In genomic region chr22:46726066-46726985, GRCh38 we compare ENCODE assay signal across 12 cellular contexts. TPM values are rescaled to one million over a fixed set of nuclear protein-coding genes. Genes with fewer than 3 reads are reported as not detected.
A peak's percentile ranks its signal among the peaks of the same experiment; 100 is the strongest.
DNase-seq lines count a peak whose midpoint lies in the region; ATAC-seq and TF ChIP-seq lines count a peak whose summit lies in the region.
"Had no signal": no experiment of that assay in that cellular context is flagged by ENCODE, and none has a peak within 500 bp of the region (broad histone marks: within the 10 kb centered on the region; RNA-seq: fewer than 3 reads in every experiment).

No MANE protein-coding gene starts in this region.

- intact Hi-C loops in Panc1 (cut with micrococcal nuclease; ENCODE audit: unreplicated experiment): no loop called here
- intact Hi-C loops in left ventricle myocardium inferior (cut with micrococcal nuclease): no loop called here
- intact Hi-C loops in vagina (cut with DNase I): no loop called here
- intact Hi-C loops in gastrocnemius medialis (cut with DNase I; ENCODE audit: low total_unique reads): no loop called here

- no TSS peak for BruUV-seq in Panc1 (replicated peaks; lab: Mats Ljungman, UMichigan)

- peak overlapping the region; percentile 70 for H3K27ac Mint-ChIP-seq in activated naive CD8-positive, alpha-beta T cell
- no peak overlapping the region for H3K27ac Mint-ChIP-seq in activated naive CD8-positive, alpha-beta T cell treated with anti-CD3 and anti-CD28 coated beads for 36 hours

- peaks cover 30% of the 10 kb centered on the region for H3K4me1 Mint-ChIP-seq in activated naive CD8-positive, alpha-beta T cell (ENCODE audit: low read depth)
- peaks cover 34% of the 10 kb centered on the region for H3K4me1 Mint-ChIP-seq in activated naive CD8-positive, alpha-beta T cell treated with anti-CD3 and anti-CD28 coated beads for 36 hours

- H3K36me3 ChIP-seq in Panc1 (ENCODE audit: control insufficient read depth, insufficient read depth, low read length): no peaks in the 10 kb centered on the region
- H3K36me3 ChIP-seq in left ventricle myocardium inferior: peaks cover 12% of the 10 kb centered on the region
- no peaks in the 10 kb centered on the region for H3K36me3 ChIP-seq in vagina
- no peaks in the 10 kb centered on the region for H3K36me3 ChIP-seq in gastrocnemius medialis

- no peaks in the 10 kb centered on the region for H3K4me1 ChIP-seq in Panc1 (ENCODE audit: control insufficient read depth, insufficient read depth, low read length)
- H3K4me1 ChIP-seq in left ventricle myocardium inferior: peaks cover 90% of the 10 kb centered on the region
- H3K4me1 ChIP-seq in vagina: peaks cover 66% of the 10 kb centered on the region
- peaks cover 34 to 47% of the 10 kb centered on the region in 2 donors for H3K4me1 ChIP-seq in gastrocnemius medialis

- no peak overlapping the region for H3K4me3 Mint-ChIP-seq in activated naive CD8-positive, alpha-beta T cell
- H3K4me3 Mint-ChIP-seq in activated naive CD8-positive, alpha-beta T cell treated with anti-CD3 and anti-CD28 coated beads for 36 hours: no peak overlapping the region
- H3K4me3 Mint-ChIP-seq: dendritic cell treated with granulocyte-macrophage colony-stimulating factor and Interleukin-4, amounts not matched to agents 40 ng/mL and 50 ng/mL, for 4 days had no signal

- TF ChIP-seq POLR2A in vagina (IDR thresholded peaks at IDR 0.05) (no peak), gastrocnemius medialis (IDR thresholded peaks at IDR 0.05) (no peak)

- ATAC-seq in Panc1 (peak; percentile 50; the same call in 1 of the 2 replicates), GM21526 (IDR thresholded peaks at IDR 0.05; ENCODE audit: low FRiP score, unreplicated experiment) (no peak), gastrocnemius medialis (no peak)

- H3K36me3 Mint-ChIP-seq in activated naive CD8-positive, alpha-beta T cell: peaks cover 2% of the 10 kb centered on the region
- peaks cover 9% of the 10 kb centered on the region for H3K36me3 Mint-ChIP-seq in activated naive CD8-positive, alpha-beta T cell treated with anti-CD3 and anti-CD28 coated beads for 36 hours

- H3K9me3 ChIP-seq in Panc1 (ENCODE audit: control insufficient read depth, insufficient read depth, low read depth, low read length) (no peaks in the 10 kb centered on the region), left ventricle myocardium inferior (replicated peaks) (no peaks in the 10 kb centered on the region), vagina (no peaks in the 10 kb centered on the region), gastrocnemius medialis (no peaks in the 10 kb centered on the region)

- CTCF ChIA-PET in Panc1 (lab: Charles Lee): no interaction called here

- H3K27ac ChIP-seq in Panc1 (ENCODE audit: low read length) (no peak overlapping the region), left ventricle myocardium inferior (replicated peaks) (peak overlapping the region; percentile 73), vagina (peak overlapping the region; percentile 17), gastrocnemius medialis (peak overlapping the region in 1 of 4 donors; percentile 28)

- H3K27me3 Mint-ChIP-seq in activated naive CD8-positive, alpha-beta T cell: no peaks in the 10 kb centered on the region
- no peaks in the 10 kb centered on the region for H3K27me3 Mint-ChIP-seq in activated naive CD8-positive, alpha-beta T cell treated with anti-CD3 and anti-CD28 coated beads for 36 hours
- H3K27me3 Mint-ChIP-seq: dendritic cell treated with granulocyte-macrophage colony-stimulating factor and Interleukin-4, amounts not matched to agents 40 ng/mL and 50 ng/mL, for 4 days had no signal

- no peaks in the 10 kb centered on the region for H3K9me3 Mint-ChIP-seq in activated naive CD8-positive, alpha-beta T cell (ENCODE audit: low read depth)
- no peaks in the 10 kb centered on the region for H3K9me3 Mint-ChIP-seq in activated naive CD8-positive, alpha-beta T cell treated with anti-CD3 and anti-CD28 coated beads for 36 hours
- H3K9me3 Mint-ChIP-seq: dendritic cell treated with granulocyte-macrophage colony-stimulating factor and Interleukin-4, amounts not matched to agents 40 ng/mL and 50 ng/mL, for 4 days had no signal

- POLR2A ChIA-PET in Panc1 (lab: Charles Lee): no interaction called here

- TF ChIP-seq CTCF in Panc1 (IDR thresholded peaks at IDR 0.05) (no peak), left ventricle myocardium inferior (IDR thresholded peaks at IDR 0.05; ENCODE audit: borderline replicate concordance) (no peak), vagina (IDR thresholded peaks at IDR 0.05) (no peak), gastrocnemius medialis (IDR thresholded peaks at IDR 0.05 in 4 of 5, conservative IDR thresholded peaks at IDR 0.05 in 1 of 5) (no peak)

- DNase-seq in activated naive CD8-positive, alpha-beta T cell treated with anti-CD3 and anti-CD28 coated beads for 36 hours: no peak
- DNase-seq in Panc1 (ENCODE audit: low read depth, low spot score): no peak
- peak; percentile 48 for DNase-seq in left ventricle myocardium inferior
- no peak for DNase-seq in vagina (ENCODE audit: extremely low spot score in 2 of 2)
- no peak for DNase-seq in gastrocnemius medialis
- DNase-seq in NCI-H774 (lab: John Stamatoyannopoulos, UW): no peak
- DNase-seq: activated CD4-positive, CD25-positive, alpha-beta regulatory T cell treated with anti-CD3 and anti-CD28 coated beads, Interleukin-2, amount 50 U/mL, for 72 hours; midbrain; NCI-H187 treated with DMSO at 0.1 percent for 48 hours had no signal

- no peak overlapping the region for H3K4me3 ChIP-seq in Panc1 (ENCODE audit: low read depth in 2 of 2, low read length in 2 of 2)
- H3K4me3 ChIP-seq in left ventricle myocardium inferior: no peak overlapping the region
- no peak overlapping the region for H3K4me3 ChIP-seq in vagina
- H3K4me3 ChIP-seq in gastrocnemius medialis: no peak overlapping the region

- no peaks in the 10 kb centered on the region for H3K27me3 ChIP-seq in Panc1 (ENCODE audit: control insufficient read depth, insufficient read depth, low read length)
- H3K27me3 ChIP-seq in left ventricle myocardium inferior (ENCODE audit: low read depth): no peaks in the 10 kb centered on the region
- no peaks in the 10 kb centered on the region for H3K27me3 ChIP-seq in vagina
- no peaks in the 10 kb centered on the region for H3K27me3 ChIP-seq in gastrocnemius medialis

- in situ Hi-C loops in Panc1 (cut with HindIII; ENCODE audit: low pct_unique_long_range_greater_than_20kb, low sequenced_read_pairs) (no loop called here), gastrocnemius medialis (cut with MboI; ENCODE audit: low sequenced_read_pairs in 4 of 4) (no loop called here)

RNA-seq across cellular contexts. Expression of gene CERK, which starts 11.7 kb away (rescaled TPM):
- total RNA-seq in activated naive CD8-positive, alpha-beta T cell treated with anti-CD3 and anti-CD28 coated beads for 36 hours: 10 to 100 TPM; 38.1 to 41.3 TPM
- 30.9 TPM for total RNA-seq in Panc1 (2021; ENCODE audit: unreplicated experiment)
- 24.0 TPM for polyA plus RNA-seq in Panc1 (2012; ENCODE audit: insufficient read length)
- 76.9 TPM for total RNA-seq in left ventricle myocardium inferior
- total RNA-seq in vagina: 37.3 TPM
- total RNA-seq in gastrocnemius medialis: 10 to 100 TPM; 32.7 to 38.7 (median 34.8) TPM

RNA-seq across cellular contexts. Expression of gene TBC1D22A, which starts 36.1 kb away (rescaled TPM):
- 10 to 100 TPM; 42.1 to 42.4 TPM for total RNA-seq in activated naive CD8-positive, alpha-beta T cell treated with anti-CD3 and anti-CD28 coated beads for 36 hours
- total RNA-seq in Panc1 (2021; ENCODE audit: unreplicated experiment) (28.7 TPM), left ventricle myocardium inferior (16.2 TPM), vagina (38.3 TPM), gastrocnemius medialis (10 to 100 TPM; 18.8 to 25.2 (median 23.1) TPM)
- polyA plus RNA-seq in Panc1 (2012; ENCODE audit: insufficient read length): 35.6 TPM
